In genomic region chr19:52963229-52963760, GRCh38 we compare ENCODE assay signal across 8 cellular contexts. TPM values are rescaled to one million over a fixed set of nuclear protein-coding genes. Genes with fewer than 3 reads are reported as not detected.
DNase-seq lines count a peak whose midpoint lies in the region; FAIRE-seq and TF ChIP-seq lines count a peak whose summit lies in the region.
"Had no signal": no experiment of that assay in that cellular context is flagged by ENCODE, and none has a peak within 500 bp of the region (broad histone marks: within the 10 kb centered on the region; RNA-seq: fewer than 3 reads in every experiment).

No MANE protein-coding gene starts in this region.

- H2BK120ac ChIP-seq in H9 (ENCODE audit: low read depth, low read length, poor library complexity, severe bottlenecking) (no peak overlapping the region), H1 (replicated peaks; ENCODE audit: low read depth, low read length) (peak overlapping the region; percentile 58)

- no peak overlapping the region for H4K8ac ChIP-seq in H9 (replicated peaks; ENCODE audit: insufficient read length, low read depth, low read length)
- H4K8ac ChIP-seq in H1 (ENCODE audit: extremely low read depth, insufficient read depth, low read length) = no peak overlapping the region

- no peaks in the 10 kb centered on the region for H3K4me1 ChIP-seq in H9 (ENCODE audit: insufficient read depth, low read length)
- peaks cover 0 to 7% (median under 1%) of the 10 kb centered on the region in 4 experiments; a peak in 2 of 7 replicates for H3K4me1 ChIP-seq in H1 (replicated peaks in 1 of 4; ENCODE audit: control insufficient read depth in 3 of 4, insufficient read depth in 4 of 4, low read length in 3 of 4)
- H3K4me1 ChIP-seq in mucosa of rectum (ENCODE audit: control insufficient read depth in 2 of 2, insufficient read depth in 2 of 2, low read length in 2 of 2) = peaks cover 10 to 14% of the 10 kb centered on the region in 2 donors
- H3K4me1 ChIP-seq in vagina = peaks cover 30% of the 10 kb centered on the region

- peak overlapping the region; percentile 39 for H3K18ac ChIP-seq in H9 (ENCODE audit: insufficient read length, low read depth, low read length)
- H3K18ac ChIP-seq in H1 (ENCODE audit: extremely low read depth, low read length) = peak overlapping the region; percentile 91

- FAIRE-seq in H1 (lab: Jason Lieb, UNC) = no peak

- intact Hi-C loops in vagina (cut with DNase I) = no loop called here

- no peaks in the 10 kb centered on the region for H3K9me3 ChIP-seq in H9 (ENCODE audit: control insufficient read depth, low read depth, low read length)
- H3K9me3 ChIP-seq in H1 (ENCODE audit: insufficient read depth in 2 of 2, low read depth in 1 of 2, low read length in 1 of 2) = peaks cover 0 to 6% of the 10 kb centered on the region in 2 experiments; a peak in 1 of 4 replicates
- peaks cover 12 to 24% of the 10 kb centered on the region in 2 donors for H3K9me3 ChIP-seq in mucosa of rectum (ENCODE audit: control insufficient read depth in 2 of 2, low read length in 2 of 2)
- no peaks in the 10 kb centered on the region for H3K9me3 ChIP-seq in vagina

- peak overlapping the region; percentile 46 for H3K4me3 ChIP-seq in GM12875 (ENCODE audit: low read depth, low read length)
- H3K4me3 ChIP-seq in H1 (ENCODE audit: extremely low read depth in 1 of 4, insufficient read depth in 2 of 4, low read depth in 3 of 4, low read length in 4 of 4) = peak overlapping the region; percentile 72 to 89 (median 80)
- peak overlapping the region; percentile 75 to 94 for H3K4me3 ChIP-seq in mucosa of rectum (ENCODE audit: low read length in 2 of 2)
- H3K4me3 ChIP-seq in vagina = peak overlapping the region; percentile 60 to 65

- no peak for TF ChIP-seq POLR2A in H1 (IDR thresholded peaks at IDR 0.05; ENCODE audit: control extremely low read depth in 1 of 2, low read depth in 2 of 2, low read length in 2 of 2)
- no peak for TF ChIP-seq POLR2A in vagina (IDR thresholded peaks at IDR 0.05)

- H2AK5ac ChIP-seq in H9 (ENCODE audit: insufficient read length, low read length) = no peak overlapping the region
- no peak overlapping the region for H2AK5ac ChIP-seq in H1 (ENCODE audit: low read depth, low read length)

- whole genome bisulfite sequencing in H9 (ENCODE audit: extremely low coverage, insufficient read length, low lambda C conversion rate) = no CpG with 5 or more reads among the region's 15 CpGs
- WGBS in H1 (ENCODE audit: extremely low coverage in 1 of 2, insufficient coverage in 1 of 2, insufficient read length in 1 of 2, insufficient replicate concordance in 2 of 2, low coverage in 1 of 2, low lambda C conversion rate in 2 of 2, missing lambda C conversion rate in 1 of 2), 2 experiments = 6% methylated on average over 15 of the region's 15 CpGs; no CpG with 5 or more reads in 1 of the 2 experiments

- H3K36me3 ChIP-seq in H1 (ENCODE audit: control insufficient read depth in 2 of 4, insufficient read depth in 4 of 4, low read length in 3 of 4) (peaks cover 0 to 8% (median 0%) of the 10 kb centered on the region in 4 experiments; a peak in 3 of 8 replicates), mucosa of rectum (ENCODE audit: control insufficient read depth in 2 of 2, insufficient read depth in 2 of 2, low read length in 2 of 2) (peaks cover 12 to 21% of the 10 kb centered on the region in 2 donors), vagina (peaks cover 0 to 8% of the 10 kb centered on the region in 2 donors)

- no peak for TF ChIP-seq EP300 in H1 (IDR thresholded peaks at IDR 0.05; ENCODE audit: borderline replicate concordance in 1 of 2, low read depth in 2 of 2, low read length in 2 of 2)

- H2BK12ac ChIP-seq in H9 (ENCODE audit: insufficient read length, low read depth, low read length) = no peak overlapping the region
- H2BK12ac ChIP-seq in H1 (ENCODE audit: low read depth, low read length) = no peak overlapping the region

- peak overlapping the region; percentile 35 for H3K27ac ChIP-seq in H9 (ENCODE audit: insufficient read length, low read depth, low read length)
- H3K27ac ChIP-seq in RWPE1 = peak overlapping the region; percentile 85
- 0 out of 2 replicates have a peak overlapping the region, but pooled peaks have one; percentile 43 for H3K27ac ChIP-seq in H1 (ENCODE audit: low read depth, low read length)
- peak overlapping the region; percentile 88 to 90 for H3K27ac ChIP-seq in mucosa of rectum (ENCODE audit: low read depth in 2 of 2, low read length in 2 of 2)
- H3K27ac ChIP-seq in vagina = peak overlapping the region; percentile 83

- H3K9ac ChIP-seq in H9 (ENCODE audit: extremely low read depth, insufficient read length, low read length) = peak overlapping the region; percentile 57
- H3K9ac ChIP-seq in H1 (replicated peaks in 1 of 4; ENCODE audit: extremely low read depth in 1 of 4, low read depth in 3 of 4, low read length in 3 of 4) = peak overlapping the region in 3 of 4 experiments; percentile 22 to 84 (median 25); a peak in 5 of 7 replicates
- H3K9ac ChIP-seq in mucosa of rectum (ENCODE audit: low read depth in 1 of 2, low read length in 2 of 2) = peak overlapping the region; percentile 86 to 87

- peaks cover 7 to 13% of the 10 kb centered on the region in 2 experiments; a peak in 4 of 5 replicates for H3K9me3 Mint-ChIP-seq in H9

- H3K23me2 ChIP-seq in H9 (ENCODE audit: insufficient read length, low read depth, low read length, poor library complexity, severe bottlenecking) (peaks cover 9% of the 10 kb centered on the region), H1 (ENCODE audit: low read depth, low read length) (peaks cover 3% of the 10 kb centered on the region)

- H2BK20ac ChIP-seq in H9 (ENCODE audit: low read depth, low read length, poor library complexity, severe bottlenecking) = no peak overlapping the region
- H2BK20ac ChIP-seq in H1 (ENCODE audit: low read length) = no peak overlapping the region

- H3K23ac ChIP-seq in H9 (ENCODE audit: insufficient read length, low read depth, low read length) = no peak overlapping the region
- no peak overlapping the region for H3K23ac ChIP-seq in H1 (ENCODE audit: insufficient read length)

- H3K4me3 Mint-ChIP-seq in H9 = peak overlapping the region; percentile 90 to 99

- H3K79me2 ChIP-seq in H9 (ENCODE audit: insufficient read depth, low read length) (no peaks in the 10 kb centered on the region), H1 (ENCODE audit: control insufficient read depth in 1 of 2, insufficient read depth in 2 of 2, low read length in 2 of 2) (peaks cover 0 to 25% of the 10 kb centered on the region in 2 experiments; a peak in 2 of 4 replicates)

- H3K27me3 Mint-ChIP-seq in H9 (ENCODE audit: low read depth) = peaks cover 4% of the 10 kb centered on the region; the same call in 1 of the 2 replicates

- H4K20me1 ChIP-seq in H9 (ENCODE audit: control insufficient read depth, insufficient read depth, insufficient read length) (no peaks in the 10 kb centered on the region), H1 (replicated peaks in 1 of 2; ENCODE audit: control insufficient read depth in 1 of 2, insufficient read depth in 2 of 2, low read length in 2 of 2) (peaks cover 0 to 2% of the 10 kb centered on the region in 2 experiments)

- TF ChIP-seq RAD21 in H1 (IDR thresholded peaks at IDR 0.05 in 1 of 2, conservative IDR thresholded peaks at IDR 0.05 in 1 of 2; ENCODE audit: low read depth in 2 of 2, low read length in 2 of 2) = peak; percentile 15 to 35; a peak in 3 of 4 replicates

- H3K27ac Mint-ChIP-seq in H9 = peak overlapping the region; percentile 91 to 94 (median 93); a peak in 4 of 7 replicates

- H3K4ac ChIP-seq in H9 (ENCODE audit: low read depth, low read length) (no peak overlapping the region), H1 (replicated peaks; ENCODE audit: insufficient read length, low read depth, low read length) (no peak overlapping the region)

- TF ChIP-seq CTCF in GM12875 (IDR thresholded peaks at IDR 0.05; ENCODE audit: borderline replicate concordance, insufficient read depth, low read depth, low read length) = no peak
- no peak for TF ChIP-seq CTCF in H9 (conservative IDR thresholded peaks at IDR 0.05)
- no peak for TF ChIP-seq CTCF in RWPE1 (conservative IDR thresholded peaks at IDR 0.05; ENCODE audit: low read depth)
- 0 out of 4 replicates have a peak, but pooled peaks of 1 of the 3 experiments have one; percentile 1 for TF ChIP-seq CTCF in H1 (IDR thresholded peaks at IDR 0.05; ENCODE audit: control extremely low read depth in 1 of 3, insufficient read depth in 1 of 3, low read depth in 1 of 3, low read length in 3 of 3)
- TF ChIP-seq CTCF in vagina (IDR thresholded peaks at IDR 0.05) = no peak

- H2BK15ac ChIP-seq in H9 (ENCODE audit: low read depth, low read length) (no peak overlapping the region), H1 (ENCODE audit: low read length) (peak overlapping the region; percentile 61; the same call in 1 of the 2 replicates)

- no peak overlapping the region for H2BK5ac ChIP-seq in H9 (ENCODE audit: insufficient read length, low read length)
- peak overlapping the region; percentile 92; the same call in 1 of the 2 replicates for H2BK5ac ChIP-seq in H1 (ENCODE audit: low read depth, low read length)

- H4K91ac ChIP-seq in H9 (ENCODE audit: insufficient read length, low read depth, low read length) (no peak overlapping the region), H1 (replicated peaks; ENCODE audit: insufficient read length, low read length) (peak overlapping the region; percentile 66)

- H3K27me3 ChIP-seq in H9 (ENCODE audit: insufficient read depth, low read length) (no peaks in the 10 kb centered on the region), H1 (replicated peaks in 1 of 4; ENCODE audit: control insufficient read depth in 3 of 4, extremely low read depth in 1 of 4, insufficient read depth in 3 of 4, low read length in 3 of 4) (no peaks in the 10 kb centered on the region), mucosa of rectum (ENCODE audit: control insufficient read depth in 2 of 2, insufficient read depth in 2 of 2, low read length in 2 of 2) (no peaks in the 10 kb centered on the region), vagina (no peaks in the 10 kb centered on the region)

- DNase-seq in H9 = peak; percentile 39
- no peak for DNase-seq in RWPE1 (ENCODE audit: low spot score)
- DNase-seq in H1 (ENCODE audit: low read depth in 1 of 2, low spot score in 2 of 2) = peak in 1 of 2 experiments; percentile 66
- peak in 1 of 2 donors; percentile 83 for DNase-seq in vagina (ENCODE audit: extremely low spot score in 2 of 2)
- no peak for DNase-seq in NCI-H1694 treated with DMSO at 0.1 percent for 48 hours (lab: John Stamatoyannopoulos, UW)

- no peak overlapping the region for H3T11ph ChIP-seq in H9 (ENCODE audit: low read length)

- no peaks in the 10 kb centered on the region for H3K79me1 ChIP-seq in H9 (ENCODE audit: insufficient read depth, low read depth, low read length, poor library complexity, severe bottlenecking)
- H3K79me1 ChIP-seq in H1 (ENCODE audit: low read depth, low read length) = peaks cover 5% of the 10 kb centered on the region; the same call in 1 of the 2 replicates

- H3K4me2 ChIP-seq in H9 (ENCODE audit: insufficient read depth, insufficient read length, low read length) = peak overlapping the region; percentile 95
- peak overlapping the region; percentile 90 to 97 for H3K4me2 ChIP-seq in H1 (ENCODE audit: insufficient read depth in 1 of 2, low read depth in 2 of 2, low read length in 2 of 2)

- peak overlapping the region; percentile 44; the same call in 1 of the 2 replicates for H3K14ac ChIP-seq in H9 (ENCODE audit: insufficient read depth, low read length)
- H3K14ac ChIP-seq in H1 (ENCODE audit: insufficient read length) = no peak overlapping the region

- no peak overlapping the region for H4K5ac ChIP-seq in H9 (ENCODE audit: insufficient read length, low read depth, low read length)
- peak overlapping the region; percentile 45 for H4K5ac ChIP-seq in H1 (ENCODE audit: insufficient read length, low read depth, low read length)

- peaks cover 12 to 23% (median 12%) of the 10 kb centered on the region in 3 experiments for H3K36me3 Mint-ChIP-seq in H9 (ENCODE audit: insufficient read depth in 1 of 3, low read depth in 3 of 3)

- peaks cover 21 to 22% of the 10 kb centered on the region in 2 experiments for H3K4me1 Mint-ChIP-seq in H9

- POLR2A ChIA-PET in RWPE1 (lab: Yijun Ruan, JAX; ENCODE audit: low non-redundant PET) = interaction anchor here (1.0 kb wide), 1 partner anchor 21 kb away, joined by 3 read pairs; no protein-coding TSS in a partner anchor
- POLR2A ChIA-PET in H1 (lab: Charles Lee; ENCODE audit: partially characterized antibody) = interaction anchor here (1.1 to 2.3 kb wide), 10 partner anchors 10 to 67 kb away, joined by 3 to 16 read pairs (median 4); partner anchors contain the start of gene ZNF320

- H2AFZ ChIP-seq in H9 (ENCODE audit: low read length) (peak overlapping the region; percentile 91), H1 (ENCODE audit: low read length) (peak overlapping the region; percentile 84)

- CTCF ChIA-PET in RWPE1 (lab: Yijun Ruan, JAX) (interaction anchor here (0.7 kb wide), 1 partner anchor 31 kb away, joined by 4 read pairs; no protein-coding TSS in a partner anchor), H1 (lab: Charles Lee; ENCODE audit: partially characterized antibody) (interaction anchor here (0.8 to 1.6 kb wide), 5 partner anchors 16 to 82 kb away, joined by 4 to 6 read pairs (median 4); partner anchors contain the start of gene ERVV-2)

- H3K56ac ChIP-seq in H9 (ENCODE audit: insufficient read length, low read depth, low read length) (no peak overlapping the region), H1 (replicated peaks; ENCODE audit: insufficient read length, low read depth, low read length) (peak overlapping the region; percentile 47)

RNA-seq across cellular contexts. Expression of gene ZNF816, which starts 0.6 kb away (rescaled TPM):
- total RNA-seq in H9 (2021) (14.0 and 15.1 TPM in 2 replicates), vagina (9.6 TPM)
- 12.2 and 13.2 TPM in 2 replicates for total RNA-seq in H1 (2021; fragmentation: NEBNext Ultra II Directional; extraction: Animal tissue kit (Norgen Biotek cat#: 25700))
- polyA plus RNA-seq in H1 (2011; rRNA removed) = 2.4 and 2.7 TPM in 2 replicates
- polyA plus RNA-seq in H1 (2011; cell fraction: cytosol; rRNA removed) = 4.5 TPM
- polyA plus RNA-seq in H1 (2011; cell fraction: nucleus; rRNA removed) = 2.7 TPM
- polyA plus RNA-seq in H1 (2012, experiment 1 of 2) = 4.8 to 10.1 TPM (median 5.3 TPM) in 4 replicates
- 1.4 TPM for polyA plus RNA-seq in H1 (2012, experiment 2 of 2)
- polyA plus RNA-seq in H1 (2013, experiment 1 of 2) = 7.3 TPM
- 6.4 TPM for polyA plus RNA-seq in H1 (2013, experiment 2 of 2)
- polyA minus RNA-seq in H1 (2011; rRNA and poly(A)+ RNA removed) = 12.2 and 21.9 TPM in 2 replicates
- polyA minus RNA-seq in H1 (2011; cell fraction: cytosol; rRNA and poly(A)+ RNA removed) = 12.7 TPM
- polyA minus RNA-seq in H1 (2011; cell fraction: nucleus; rRNA and poly(A)+ RNA removed) = 19.6 TPM

RNA-seq across cellular contexts. Expression of gene ZNF888, which starts 40.1 kb away (rescaled TPM):
- total RNA-seq in H9 (2021) = 12.1 and 13.4 TPM in 2 replicates
- 8.6 and 8.7 TPM in 2 replicates for total RNA-seq in H1 (2021; fragmentation: NEBNext Ultra II Directional; extraction: Animal tissue kit (Norgen Biotek cat#: 25700))
- 0.86 and 1.1 TPM in 2 replicates for polyA plus RNA-seq in H1 (2011; rRNA removed)
- 2.0 TPM for polyA plus RNA-seq in H1 (2011; cell fraction: cytosol; rRNA removed)
- polyA plus RNA-seq in H1 (2011; cell fraction: nucleus; rRNA removed) = 1.4 TPM
- 3.6 to 5.7 TPM (median 3.9 TPM) in 4 replicates for polyA plus RNA-seq in H1 (2012, experiment 1 of 2)
- 0.35 TPM for polyA plus RNA-seq in H1 (2012, experiment 2 of 2)
- 3.7 TPM for polyA plus RNA-seq in H1 (2013, experiment 1 of 2)
- polyA plus RNA-seq in H1 (2013, experiment 2 of 2) = 3.5 TPM
- 9.5 and 11.2 TPM in 2 replicates for polyA minus RNA-seq in H1 (2011; rRNA and poly(A)+ RNA removed)
- polyA minus RNA-seq in H1 (2011; cell fraction: cytosol; rRNA and poly(A)+ RNA removed) = 7.4 TPM
- polyA minus RNA-seq in H1 (2011; cell fraction: nucleus; rRNA and poly(A)+ RNA removed) = 6.6 TPM
- total RNA-seq in vagina = 3.7 TPM

RNA-seq across cellular contexts. Expression of gene ERVV-1, which starts 50.4 kb away (rescaled TPM):
- total RNA-seq in H9 (2021) (not detected in 2 replicates), vagina (not detected)
- total RNA-seq in H1 (2021; fragmentation: NEBNext Ultra II Directional; extraction: Animal tissue kit (Norgen Biotek cat#: 25700)) = not detected in 2 replicates
- polyA plus RNA-seq in H1 (2011; rRNA removed) = not detected in 2 replicates
- polyA plus RNA-seq in H1 (2011; cell fraction: cytosol; rRNA removed) = not detected
- not detected for polyA plus RNA-seq in H1 (2011; cell fraction: nucleus; rRNA removed)
- not detected in 4 replicates for polyA plus RNA-seq in H1 (2012, experiment 1 of 2)
- polyA plus RNA-seq in H1 (2012, experiment 2 of 2) = not detected
- 0.02 TPM for polyA plus RNA-seq in H1 (2013, experiment 1 of 2)
- polyA plus RNA-seq in H1 (2013, experiment 2 of 2) = not detected
- not detected in 2 replicates for polyA minus RNA-seq in H1 (2011; rRNA and poly(A)+ RNA removed)
- not detected for polyA minus RNA-seq in H1 (2011; cell fraction: cytosol; rRNA and poly(A)+ RNA removed)
- polyA minus RNA-seq in H1 (2011; cell fraction: nucleus; rRNA and poly(A)+ RNA removed) = not detected
- total RNA-seq: temporal lobe had no signal

Comparison
In these comparisons a context has a peak if more than half of its experiments do, and no peak if none do; other contexts are left out.
1. H3K27ac ChIP-seq: peak in every context shown above with its lines; median percentile 89 in mucosa of rectum; 85 in RWPE1; 83 in vagina; 43 in H1; 35 in H9.
2. H3K9ac ChIP-seq: peak in every context shown above with its lines; median percentile 86 in mucosa of rectum; 57 in H9; 25 in H1.